ENCODE assay signal across 23 cellular contexts in the genomic region with DNA sequence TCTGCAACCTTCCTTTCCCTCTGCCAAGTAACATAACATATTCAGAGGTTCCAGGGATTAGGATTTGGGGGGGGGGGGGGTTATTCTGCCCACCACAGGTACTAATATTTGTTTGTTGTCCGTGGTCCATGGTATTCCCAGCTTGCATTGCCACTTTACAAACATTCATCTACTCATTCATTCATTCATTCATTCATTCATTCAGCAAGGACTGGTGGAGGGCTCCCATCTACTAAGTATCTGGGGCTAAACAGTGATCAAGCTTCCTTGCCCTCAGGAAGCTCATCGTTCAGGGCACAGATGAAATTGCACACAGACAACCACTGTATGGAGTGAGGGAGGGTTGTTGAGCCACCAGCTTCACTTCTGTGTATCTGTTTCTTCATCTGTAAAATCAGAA.
"Had no signal": no experiment of that assay in that cellular context is flagged by ENCODE, and none has a peak within 500 bp of the region (broad histone marks: within the 10 kb centered on the region; RNA-seq: fewer than 3 reads in every experiment).

No MANE protein-coding gene starts in this region.

- DNase-seq: colonic mucosa; cortex of kidney; effector CD8-positive, alpha-beta T cell; effector memory CD8-positive, alpha-beta T cell; endodermal cell; erythroblast; esophagus squamous epithelium; foreskin fibroblast; foreskin melanocyte; gastrocnemius medialis; glutamatergic neuron; heart right ventricle; hippocampal formation; left cardiac atrium; left lung; left ventricle myocardium superior; lower lobe of right lung; mesenchymal stem cell; mucosa of descending colon had no signal

- H3K27ac ChIP-seq: colonic mucosa, epithelial cell of prostate, esophagus squamous epithelium, gastrocnemius medialis, heart right ventricle, left lung, lower lobe of right lung had no signal

- H3K4me1 ChIP-seq: colonic mucosa, gastrocnemius medialis, left lung had no signal

- H3K9me3 ChIP-seq: colonic mucosa, esophagus squamous epithelium, gastrocnemius medialis, heart right ventricle, left lung, lower lobe of right lung, mucosa of descending colon had no signal

- H3K36me3 ChIP-seq: colonic mucosa, esophagus squamous epithelium, gastrocnemius medialis, heart right ventricle, left lung, lower lobe of right lung had no signal

- ATAC-seq: effector memory CD8-positive, alpha-beta T cell; esophagus mucosa; gastrocnemius medialis; heart right ventricle; left cardiac atrium; left lung; left ventricle myocardium superior; lower lobe of right lung; mucosa of descending colon had no signal

- H3K27ac Mint-ChIP-seq: dendritic cell treated with granulocyte-macrophage colony-stimulating factor and Interleukin-4, amounts not matched to agents 40 ng/mL and 50 ng/mL, for 4 days; effector memory CD8-positive, alpha-beta T cell; endodermal cell; mesothelial cell of epicardium had no signal

- H3K9me3 Mint-ChIP-seq: dendritic cell treated with granulocyte-macrophage colony-stimulating factor and Interleukin-4, amounts not matched to agents 40 ng/mL and 50 ng/mL, for 4 days; effector memory CD8-positive, alpha-beta T cell; endodermal cell; mesothelial cell of epicardium had no signal

- H3K4me3 Mint-ChIP-seq: dendritic cell treated with granulocyte-macrophage colony-stimulating factor and Interleukin-4, amounts not matched to agents 40 ng/mL and 50 ng/mL, for 4 days; effector memory CD8-positive, alpha-beta T cell; endodermal cell; mesothelial cell of epicardium had no signal

- H3K4me3 ChIP-seq: colonic mucosa, esophagus squamous epithelium, gastrocnemius medialis, heart right ventricle, left lung, lower lobe of right lung, mucosa of descending colon had no signal

- H3K36me3 Mint-ChIP-seq: mesothelial cell of epicardium had no signal
